Comparison of ENCODE assay signal across 1 cellular context in the genomic region with DNA sequence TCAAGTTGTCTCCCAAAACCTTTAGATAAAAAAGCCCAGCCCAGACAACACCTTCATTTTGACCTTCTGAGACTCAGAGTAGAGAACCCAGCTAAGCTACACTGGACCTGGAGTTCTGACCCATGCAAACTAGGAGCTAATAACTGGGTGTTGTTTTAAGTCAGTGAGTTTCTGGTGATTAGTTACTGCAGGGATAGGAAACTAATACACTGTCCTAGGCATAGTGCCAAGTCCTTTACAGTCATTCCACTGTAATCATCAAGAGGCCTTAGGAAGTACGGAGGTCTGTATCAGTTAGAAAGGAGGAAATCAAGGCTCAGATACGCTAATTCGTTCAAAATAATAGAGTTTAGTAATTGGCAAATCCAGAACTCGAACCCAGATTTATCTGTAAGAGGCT.
TF ChIP-seq lines count a peak whose summit lies in the region.

No MANE protein-coding gene starts in this region.

TF ChIP-seq in GM23338, 12 proteins besides CTCF, POLR2A, EP300 and RAD21 (continued from another document):
- TF ChIP-seq ZNF462 (CRISPR knock-in tag; IDR thresholded peaks at IDR 0.05): no peak
- TF ChIP-seq EZH2 (IDR thresholded peaks at IDR 0.05; ENCODE audit: low read depth, unreplicated experiment): no peak
- TF ChIP-seq NANOG (IDR thresholded peaks at IDR 0.05; ENCODE audit: borderline replicate concordance): no peak
- TF ChIP-seq ZNF331 (CRISPR knock-in tag; IDR thresholded peaks at IDR 0.05; ENCODE audit: low read depth): no peak
